1 cellular context compared by ENCODE assay signal in the genomic region with DNA sequence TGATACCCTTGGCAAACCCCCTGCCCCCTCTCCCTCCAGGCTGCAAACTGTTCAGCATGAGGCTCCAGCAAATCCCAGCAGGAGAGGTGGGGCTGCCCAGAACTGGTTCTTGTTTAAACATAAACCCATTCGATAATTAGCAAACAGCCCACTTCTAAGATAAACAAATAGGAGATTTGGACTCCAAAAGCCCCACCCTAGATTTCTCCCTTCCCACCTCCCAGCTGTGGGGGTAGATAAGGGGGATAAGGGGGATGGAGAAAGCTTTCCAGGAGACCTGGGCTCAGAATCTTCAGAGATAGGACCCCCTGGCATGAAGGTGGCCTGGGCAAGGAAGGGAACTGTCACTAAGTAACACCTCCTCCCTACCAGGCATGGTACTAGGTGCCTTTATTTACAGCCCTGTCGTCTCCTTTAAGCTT.
TF ChIP-seq lines count a peak whose summit lies in the region.

No MANE protein-coding gene starts in this region.

TF ChIP-seq in GM23338, 12 proteins besides CTCF, POLR2A, EP300 and RAD21 (continued from another document):
- TF ChIP-seq ZNF462 (CRISPR knock-in tag; IDR thresholded peaks at IDR 0.05) = no peak
